18 cellular contexts compared by ENCODE assay signal in the genomic region with DNA sequence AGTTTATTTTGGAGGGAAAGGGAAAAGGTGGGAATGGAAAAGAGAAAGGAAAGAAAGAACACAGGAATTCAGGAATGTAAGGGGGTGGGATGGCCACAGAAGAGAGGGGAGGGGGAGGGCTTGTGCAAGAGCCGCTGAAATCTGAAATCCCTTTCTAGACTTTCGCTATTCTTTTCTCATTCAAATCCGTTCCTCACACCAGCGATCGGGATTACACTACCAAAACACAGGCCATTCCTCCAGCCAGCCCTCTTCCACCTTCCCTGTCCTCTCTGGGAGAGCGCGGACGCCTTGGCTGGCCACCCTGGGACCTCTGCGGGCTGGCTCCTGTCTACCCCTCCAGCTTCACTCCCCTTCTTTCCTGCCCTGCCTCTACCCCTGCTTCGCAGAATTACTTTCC.
A peak's percentile ranks its signal among the peaks of the same experiment; 100 is the strongest.
DNase-seq lines count a peak whose midpoint lies in the region; ATAC-seq, FAIRE-seq and TF ChIP-seq lines count a peak whose summit lies in the region.
"Had no signal": no experiment of that assay in that cellular context is flagged by ENCODE, and none has a peak within 500 bp of the region (broad histone marks: within the 10 kb centered on the region; RNA-seq: fewer than 3 reads in every experiment).

No MANE protein-coding gene starts in this region.

- H3K9me3 ChIP-seq in neural progenitor cell (ENCODE audit: low read depth) (no peaks in the 10 kb centered on the region), aorta (ENCODE audit: control insufficient read depth, low read length) (no peaks in the 10 kb centered on the region)
- H3K9me3 ChIP-seq: BLaER1, HAP-1 had no signal

- no peaks in the 10 kb centered on the region for H3K36me3 Mint-ChIP-seq in GM23338 (ENCODE audit: low read depth)
- no peaks in the 10 kb centered on the region for H3K36me3 Mint-ChIP-seq in WTC11
- no peaks in the 10 kb centered on the region for H3K36me3 Mint-ChIP-seq in neural progenitor cell
- H3K36me3 Mint-ChIP-seq in chondrocyte (ENCODE audit: low read depth), result no peaks in the 10 kb centered on the region
- H3K36me3 Mint-ChIP-seq: CD14-positive monocyte; CD8-positive, alpha-beta T cell had no signal

- H3K79me2 ChIP-seq in GM23338 (replicated peaks; ENCODE audit: insufficient read depth) (no peaks in the 10 kb centered on the region), neural progenitor cell (ENCODE audit: low read depth) (no peaks in the 10 kb centered on the region)

- H2AFZ ChIP-seq in GM23338 (peak overlapping the region; percentile 94), neural progenitor cell (replicated peaks) (no peak overlapping the region)
- H2AFZ ChIP-seq: GM23248 had no signal

- POLR2A ChIA-PET in WTC11 (lab: Charles Lee) (no interaction called here), RWPE1 (lab: Yijun Ruan, JAX; ENCODE audit: low non-redundant PET) (no interaction called here)

- no peak for TF ChIP-seq CTCF in GM23338 (conservative IDR thresholded peaks at IDR 0.05; ENCODE audit: low read depth in 2 of 2)
- TF ChIP-seq CTCF in WTC11 (IDR thresholded peaks at IDR 0.05), result no peak
- no peak for TF ChIP-seq CTCF in neural progenitor cell (IDR thresholded peaks at IDR 0.05)
- no peak for TF ChIP-seq CTCF in RWPE1 (conservative IDR thresholded peaks at IDR 0.05; ENCODE audit: low read depth)
- TF ChIP-seq CTCF in chondrocyte (IDR thresholded peaks at IDR 0.05), result no peak

- no peak overlapping the region for H3K4me3 ChIP-seq in GM23338
- no peak overlapping the region for H3K4me3 ChIP-seq in neural progenitor cell
- H3K4me3 ChIP-seq in aorta (ENCODE audit: low read length in 2 of 2), result no peak overlapping the region
- H3K4me3 ChIP-seq: BLaER1, GM23248, HAP-1 had no signal

- peaks cover 8% of the 10 kb centered on the region for H3K27me3 Mint-ChIP-seq in GM23338 (ENCODE audit: insufficient read depth, low read depth, poor library complexity)
- peaks cover 10% of the 10 kb centered on the region for H3K27me3 Mint-ChIP-seq in WTC11 (ENCODE audit: low read depth)
- H3K27me3 Mint-ChIP-seq in neural progenitor cell (ENCODE audit: insufficient read depth, low read depth), result peaks cover 6% of the 10 kb centered on the region
- peaks cover 15% of the 10 kb centered on the region for H3K27me3 Mint-ChIP-seq in chondrocyte (ENCODE audit: low read depth)

- DNase-seq in GM23338 (ENCODE audit: low spot score) (peak; percentile 71), WTC11 (ENCODE audit: low spot score) (no peak), iPS DF 19.7 (ENCODE audit: low read depth, low spot score) (peak; percentile 25), neural progenitor cell (ENCODE audit: low spot score) (peak; percentile 59), RWPE1 (ENCODE audit: low spot score) (no peak), GM12891 (ENCODE audit: insufficient read length, low spot score) (no peak), aorta (no peak), chondrocyte (ENCODE audit: low spot score) (no peak)
- DNase-seq: 8988T; Calu3; CD8-positive, alpha-beta T cell; DMS79 treated with DMSO at 0.1 percent for 48 hours had no signal

- H3K27me3 ChIP-seq in GM23338 (ENCODE audit: insufficient read depth) (no peaks in the 10 kb centered on the region), neural progenitor cell (no peaks in the 10 kb centered on the region), aorta (ENCODE audit: control insufficient read depth in 1 of 2, insufficient read depth in 2 of 2, low read length in 1 of 2) (no peaks in the 10 kb centered on the region)
- H3K27me3 ChIP-seq: BLaER1 had no signal

- peaks cover 5% of the 10 kb centered on the region for H3K9me2 ChIP-seq in GM23338 (ENCODE audit: insufficient read depth)

- no peak for FAIRE-seq in GM12891 (lab: Jason Lieb, UNC)
- FAIRE-seq: GM12892, GM18507 had no signal

- no peak overlapping the region for H3K27ac ChIP-seq in GM23338 (ENCODE audit: low read depth)
- H3K27ac ChIP-seq in neural progenitor cell, result no peak overlapping the region
- no peak overlapping the region for H3K27ac ChIP-seq in RWPE1
- H3K27ac ChIP-seq in aorta (ENCODE audit: low read depth in 1 of 2, low read length in 2 of 2), result no peak overlapping the region
- H3K27ac ChIP-seq: BLaER1, GM23248 had no signal

- no peak for TF ChIP-seq POLR2A in GM12891 (IDR thresholded peaks at IDR 0.05; ENCODE audit: low read depth, low read length)

- no peak overlapping the region for H3K9ac ChIP-seq in neural progenitor cell
- H3K9ac ChIP-seq: BLaER1, GM23248 had no signal

- H3K4me2 ChIP-seq in GM23338 (peak overlapping the region; percentile 60), neural progenitor cell (no peak overlapping the region)
- H3K4me2 ChIP-seq: BLaER1 had no signal

- H3K36me3 ChIP-seq in GM23338 (ENCODE audit: insufficient read depth) (no peaks in the 10 kb centered on the region), neural progenitor cell (no peaks in the 10 kb centered on the region), aorta (ENCODE audit: control insufficient read depth in 1 of 2, insufficient read depth in 2 of 2, low read length in 1 of 2) (no peaks in the 10 kb centered on the region)
- H3K36me3 ChIP-seq: BLaER1, HAP-1 had no signal

- H3K4me1 Mint-ChIP-seq in GM23338 (peaks cover 21% of the 10 kb centered on the region), WTC11 (peaks cover 24% of the 10 kb centered on the region), neural progenitor cell (peaks cover 70% of the 10 kb centered on the region), chondrocyte (ENCODE audit: low read depth) (peaks cover 3% of the 10 kb centered on the region)

- ATAC-seq in GM23338 (peak; percentile 75), WTC11 (peak; percentile 42; the same call in 1 of the 2 replicates), aorta (ENCODE audit: low FRiP score) (no peak)
- ATAC-seq: CD8-positive, alpha-beta T cell had no signal

- CTCF ChIA-PET in WTC11 (lab: Charles Lee), result interaction anchor here (0.7 to 1.5 kb wide), 2 partner anchors 8 to 27 kb away, joined by 5 to 10 read pairs; no protein-coding TSS in a partner anchor
- CTCF ChIA-PET in RWPE1 (lab: Yijun Ruan, JAX), result interaction anchor here (0.7 kb wide), 1 partner anchor 54 kb away, joined by 5 read pairs; no protein-coding TSS in a partner anchor

- intact Hi-C loops in aorta (cut with DNase I), result no loop called here

- H3K27ac Mint-ChIP-seq in GM23338, result no peak overlapping the region
- no peak overlapping the region for H3K27ac Mint-ChIP-seq in WTC11
- peak overlapping the region; percentile 70 for H3K27ac Mint-ChIP-seq in neural progenitor cell
- H3K27ac Mint-ChIP-seq in chondrocyte (ENCODE audit: unreplicated experiment), result no peak overlapping the region
- H3K27ac Mint-ChIP-seq: CD8-positive, alpha-beta T cell had no signal

- H3K4me3 Mint-ChIP-seq in GM23338, result no peak overlapping the region
- peak overlapping the region; percentile 12; the same call in 1 of the 2 replicates for H3K4me3 Mint-ChIP-seq in WTC11
- peak overlapping the region; percentile 27 for H3K4me3 Mint-ChIP-seq in neural progenitor cell
- no peak overlapping the region for H3K4me3 Mint-ChIP-seq in chondrocyte (ENCODE audit: unreplicated experiment)
- H3K4me3 Mint-ChIP-seq: CD14-positive monocyte; CD8-positive, alpha-beta T cell had no signal

- H3F3A ChIP-seq in GM23338 (replicated peaks; ENCODE audit: low read depth), result no peaks in the 10 kb centered on the region
- H3F3A ChIP-seq in neural progenitor cell (ENCODE audit: low read depth), result peaks cover 32% of the 10 kb centered on the region

- H3K9me3 Mint-ChIP-seq in GM23338 (no peaks in the 10 kb centered on the region; the same call in 2 of the 3 replicates), WTC11 (peaks cover 7% of the 10 kb centered on the region; the same call in 1 of the 2 replicates), neural progenitor cell (peaks cover 5% of the 10 kb centered on the region), chondrocyte (ENCODE audit: low read depth) (no peaks in the 10 kb centered on the region)
- H3K9me3 Mint-ChIP-seq: CD8-positive, alpha-beta T cell had no signal

- peaks cover 9% of the 10 kb centered on the region for H3K4me1 ChIP-seq in GM23338 (ENCODE audit: insufficient read depth)
- H3K4me1 ChIP-seq in neural progenitor cell, result peaks cover 36% of the 10 kb centered on the region
- H3K4me1 ChIP-seq in aorta (ENCODE audit: control insufficient read depth in 1 of 2, insufficient read depth in 2 of 2, low read length in 2 of 2), result no peaks in the 10 kb centered on the region
- H3K4me1 ChIP-seq: BLaER1 had no signal

- 88 to 91% methylated on average over 10 of the region's 10 CpGs for WGBS in aorta, 2 donors

- H4K20me1 ChIP-seq in GM23338 (replicated peaks; ENCODE audit: insufficient read depth) (no peaks in the 10 kb centered on the region), neural progenitor cell (ENCODE audit: low read depth) (no peaks in the 10 kb centered on the region)
- H4K20me1 ChIP-seq: BLaER1 had no signal

TF ChIP-seq in GM23338, 12 proteins besides CTCF, POLR2A, EP300 and RAD21 (continues in another document):
- no peak for TF ChIP-seq EZH2phosphoT487 (IDR thresholded peaks at IDR 0.05; ENCODE audit: unreplicated experiment)
- TF ChIP-seq ZNF331 (CRISPR knock-in tag; IDR thresholded peaks at IDR 0.05; ENCODE audit: low read depth), result no peak
- TF ChIP-seq STAT1 (IDR thresholded peaks at IDR 0.05; ENCODE audit: unreplicated experiment), result no peak
- TF ChIP-seq POLR2AphosphoS5 (IDR thresholded peaks at IDR 0.05; ENCODE audit: low read depth), result no peak

TF ChIP-seq in WTC11, 78 proteins besides CTCF, POLR2A, EP300 and RAD21 (continues in another document):
- TF ChIP-seq SMAD3 (CRISPR knock-in tag; IDR thresholded peaks at IDR 0.05; ENCODE audit: borderline replicate concordance), result no peak

TF ChIP-seq in GM12891, 5 proteins besides CTCF, POLR2A, EP300 and RAD21:
- no peak for TF ChIP-seq SPI1 (IDR thresholded peaks at IDR 0.05; ENCODE audit: low read depth, low read length)
- no peak for TF ChIP-seq POU2F2 (IDR thresholded peaks at IDR 0.05; ENCODE audit: low read depth, low read length)
- TF ChIP-seq TAF1 (IDR thresholded peaks at IDR 0.05; ENCODE audit: low read depth, low read length), result no peak
- TF ChIP-seq PAX5 (IDR thresholded peaks at IDR 0.05; ENCODE audit: insufficient read depth, low read length, severe bottlenecking), result no peak
- no peak for TF ChIP-seq POLR2AphosphoS5 (IDR thresholded peaks at IDR 0.05; ENCODE audit: low read depth, low read length)
TF ChIP-seq in GM12891: peak in this region for 0.

Comparison
In these comparisons a context has a peak if more than half of its experiments do, and no peak if none do; other contexts are left out.
1. DNase-seq: peak in GM23338 (single experiment), iPS DF 19.7 (single experiment) and neural progenitor cell (single experiment); none in WTC11 (single experiment), RWPE1 (single experiment), GM12891 (single experiment), aorta (0 of 2) and chondrocyte (single experiment).
2. H3K4me3 Mint-ChIP-seq: peak in WTC11 (single experiment) and neural progenitor cell (single experiment); none in GM23338 (single experiment) and chondrocyte (single experiment).